In the genomic region with DNA sequence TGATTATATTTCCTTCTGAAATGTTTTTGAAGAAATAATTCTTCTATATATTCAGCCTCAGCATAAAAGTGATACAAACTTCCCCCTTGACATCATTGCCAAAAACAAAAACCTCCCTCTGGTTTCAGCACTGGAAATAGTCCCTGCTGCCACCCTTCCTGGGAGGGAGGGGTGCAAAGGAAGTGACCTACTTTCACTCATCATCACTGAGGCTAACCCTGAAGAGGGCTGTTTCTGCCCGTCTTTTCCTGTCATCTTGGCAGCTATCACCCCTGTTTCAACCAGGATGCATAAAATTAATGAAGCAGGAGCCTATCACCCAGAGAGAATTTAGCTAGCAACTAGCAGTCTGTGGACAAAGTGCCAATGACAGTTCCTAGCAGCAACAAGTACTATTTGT, we compare ENCODE assay signal across 9 cellular contexts.
DNase-seq lines count a peak whose midpoint lies in the region; ATAC-seq lines count a peak whose summit lies in the region.
"Had no signal": no experiment of that assay in that cellular context is flagged by ENCODE, and none has a peak within 500 bp of the region (broad histone marks: within the 10 kb centered on the region; RNA-seq: fewer than 3 reads in every experiment).

No MANE protein-coding gene starts in this region.

- H3K27ac Mint-ChIP-seq in stimulated activated effector memory CD8-positive, alpha-beta T cell treated with anti-CD3 and anti-CD28 coated beads, Interleukin-12 subunit alpha, Interleukin-12 subunit beta, amount 100 ng/mL, for 72 hours, result peak overlapping the region; percentile 36

- H3K4me3 Mint-ChIP-seq in stimulated activated effector memory CD8-positive, alpha-beta T cell treated with anti-CD3 and anti-CD28 coated beads, Interleukin-12 subunit alpha, Interleukin-12 subunit beta, amount 100 ng/mL, for 72 hours, result peak overlapping the region; percentile 52

- peaks cover 49% of the 10 kb centered on the region for H3K4me1 Mint-ChIP-seq in stimulated activated effector memory CD8-positive, alpha-beta T cell treated with anti-CD3 and anti-CD28 coated beads, Interleukin-12 subunit alpha, Interleukin-12 subunit beta, amount 100 ng/mL, for 72 hours

- DNase-seq in NCI-H524 (lab: John Stamatoyannopoulos, UW) (peak; percentile 70 to 85), NCI-H524 treated with DMSO at 0.1 percent for 48 hours (lab: John Stamatoyannopoulos, UW) (no peak), activated T-cell treated with anti-CD3 and anti-CD28 coated beads for 48 hours (ENCODE audit: low read depth) (peak; percentile 3), left kidney (ENCODE audit: low read depth, low spot score) (peak; percentile 57), GM19238 (ENCODE audit: insufficient read length, low spot score) (no peak), NCI-H526 treated with DMSO at 0.1 percent for 48 hours (lab: John Stamatoyannopoulos, UW) (no peak)
- DNase-seq in stimulated activated effector memory CD8-positive, alpha-beta T cell treated with anti-CD3 and anti-CD28 coated beads, Interleukin-12 subunit alpha, Interleukin-12 subunit beta, amount 100 ng/mL, for 72 hours (ENCODE audit: low spot score in 2 of 2), result peak; percentile 11 to 51
- DNase-seq: occipital lobe had no signal

- H3K9me3 Mint-ChIP-seq in stimulated activated effector memory CD8-positive, alpha-beta T cell treated with anti-CD3 and anti-CD28 coated beads, Interleukin-12 subunit alpha, Interleukin-12 subunit beta, amount 100 ng/mL, for 72 hours, result no peaks in the 10 kb centered on the region

- ATAC-seq in stimulated activated effector memory CD8-positive, alpha-beta T cell treated with anti-CD3 and anti-CD28 coated beads, Interleukin-12 subunit alpha, Interleukin-12 subunit beta, amount 100 ng/mL, for 72 hours, result peak; percentile 96
- ATAC-seq in HG02884 (IDR thresholded peaks at IDR 0.05; ENCODE audit: unreplicated experiment), result no peak

- no peaks in the 10 kb centered on the region for H3K36me3 Mint-ChIP-seq in stimulated activated effector memory CD8-positive, alpha-beta T cell treated with anti-CD3 and anti-CD28 coated beads, Interleukin-12 subunit alpha, Interleukin-12 subunit beta, amount 100 ng/mL, for 72 hours

Comparison
In these comparisons a context has a peak if more than half of its experiments do, and no peak if none do; other contexts are left out.
1. DNase-seq: peak in NCI-H524 (2 of 2), activated T-cell treated with anti-CD3 and anti-CD28 coated beads for 48 hours (single experiment), left kidney (single experiment) and stimulated activated effector memory CD8-positive, alpha-beta T cell treated with anti-CD3 and anti-CD28 coated beads, Interleukin-12 subunit alpha, Interleukin-12 subunit beta, amount 100 ng/mL, for 72 hours (2 of 2); none in NCI-H524 treated with DMSO at 0.1 percent for 48 hours (single experiment), GM19238 (single experiment) and NCI-H526 treated with DMSO at 0.1 percent for 48 hours (single experiment).